20 cellular contexts compared by ENCODE assay signal in genomic region chr5:59795141-59795540, GRCh38.
"Had no signal": no experiment of that assay in that cellular context is flagged by ENCODE, and none has a peak within 500 bp of the region (broad histone marks: within the 10 kb centered on the region; RNA-seq: fewer than 3 reads in every experiment).

No MANE protein-coding gene starts in this region.

- H3K36me3 ChIP-seq: colonic mucosa, esophagus muscularis mucosa, pancreas, right atrium auricular region, spleen, tibial artery had no signal

- H3K36me3 Mint-ChIP-seq: activated naive CD8-positive, alpha-beta T cell treated with anti-CD3 and anti-CD28 coated beads, Interleukin-2, amount 10 ng/mL, durations not matched to agents 7 days and 5 days had no signal

- H3K27ac Mint-ChIP-seq: activated naive CD4-positive, alpha-beta T cell treated with anti-CD3 and anti-CD28 coated beads for 36 hours; activated naive CD8-positive, alpha-beta T cell treated with anti-CD3 and anti-CD28 coated beads, Interleukin-2, amount 10 ng/mL, durations not matched to agents 7 days and 5 days; nephron; stimulated activated naive CD8-positive, alpha-beta T cell treated with anti-CD3 and anti-CD28 coated beads, Interleukin-15, Interleukin-2, amounts not matched to agents 100 ng/mL and 50 ng/mL, for 24 hours had no signal

- H3K9me3 ChIP-seq: colonic mucosa, esophagus muscularis mucosa, pancreas, psoas muscle, right atrium auricular region, spleen, tibial artery had no signal

- ATAC-seq: left ventricle myocardium superior, pancreas, psoas muscle had no signal

- H3K27me3 ChIP-seq: colonic mucosa, dorsolateral prefrontal cortex, esophagus muscularis mucosa, pancreas, right atrium auricular region, spleen, tibial artery had no signal

- H3K4me1 ChIP-seq: colonic mucosa had no signal

- H3K4me3 ChIP-seq: colonic mucosa, dorsolateral prefrontal cortex, esophagus muscularis mucosa, pancreas, psoas muscle, right atrium auricular region, spleen, tibial artery had no signal

- H3K4me3 Mint-ChIP-seq: activated naive CD4-positive, alpha-beta T cell treated with anti-CD3 and anti-CD28 coated beads for 36 hours; activated naive CD8-positive, alpha-beta T cell treated with anti-CD3 and anti-CD28 coated beads, Interleukin-2, amount 10 ng/mL, durations not matched to agents 7 days and 5 days; nephron; stimulated activated naive CD8-positive, alpha-beta T cell treated with anti-CD3 and anti-CD28 coated beads, Interleukin-15, Interleukin-2, amounts not matched to agents 100 ng/mL and 50 ng/mL, for 24 hours had no signal

- DNase-seq: activated CD4-positive, alpha-beta T cell treated with anti-CD3 and anti-CD28 coated beads, Interleukin-2, amount 50 U/mL, for 48 hours; activated naive CD4-positive, alpha-beta T cell treated with anti-CD3 and anti-CD28 coated beads for 36 hours; activated naive CD8-positive, alpha-beta T cell treated with anti-CD3 and anti-CD28 coated beads, Interleukin-2, amount 10 ng/mL, durations not matched to agents 7 days and 5 days; activated T-cell treated with anti-CD3 and anti-CD28 coated beads, Interleukin-2, amount 50 U/mL, for 48 hours; amniotic stem cell; colonic mucosa; dorsolateral prefrontal cortex; hypothalamus; left ventricle myocardium superior; mammary epithelial cell; midbrain; pancreas; psoas muscle; spleen; stimulated activated CD4-positive, alpha-beta T cell treated with anti-CD3 and anti-CD28 coated beads, Interleukin-4, amount 100 ng/mL, for 24 hours; tibial artery had no signal

- H3K9me3 Mint-ChIP-seq: activated naive CD4-positive, alpha-beta T cell treated with anti-CD3 and anti-CD28 coated beads for 36 hours; activated naive CD8-positive, alpha-beta T cell treated with anti-CD3 and anti-CD28 coated beads, Interleukin-2, amount 10 ng/mL, durations not matched to agents 7 days and 5 days; nephron; stimulated activated naive CD8-positive, alpha-beta T cell treated with anti-CD3 and anti-CD28 coated beads, Interleukin-15, Interleukin-2, amounts not matched to agents 100 ng/mL and 50 ng/mL, for 24 hours had no signal

- H3K27ac ChIP-seq: colonic mucosa, dorsolateral prefrontal cortex, esophagus muscularis mucosa, pancreas, psoas muscle, right atrium auricular region, spleen, tibial artery had no signal
